ENCODE assay signal across 8 cellular contexts in genomic region chr2:10688921-10689807, GRCh38. TPM values are rescaled to one million over a fixed set of nuclear protein-coding genes. Genes with fewer than 3 reads are reported as not detected.
A peak's percentile ranks its signal among the peaks of the same experiment; 100 is the strongest.
DNase-seq lines count a peak whose midpoint lies in the region; ATAC-seq and TF ChIP-seq lines count a peak whose summit lies in the region.

No MANE protein-coding gene starts in this region.

- H3K4me3 ChIP-seq in AG10803 (ENCODE audit: low read length) (peak overlapping the region; percentile 100), astrocyte of the spinal cord (ENCODE audit: low read depth, low read length) (peak overlapping the region; percentile 85), testis (peak overlapping the region; percentile 90 to 93)

- peaks cover 11% of the 10 kb centered on the region for H3K4me1 ChIP-seq in testis

- ATAC-seq in HG03432 (IDR thresholded peaks at IDR 0.05; ENCODE audit: unreplicated experiment) = peak; percentile 28

- peak; percentile 35 for DNase-seq in AG10803 (ENCODE audit: low read depth)
- DNase-seq in GM19240 (ENCODE audit: insufficient read length, low spot score) = peak; percentile 4
- DNase-seq in astrocyte of the spinal cord (ENCODE audit: low read depth, low spot score) = peak; percentile 4
- peak; percentile 4 for DNase-seq in kidney glomerular epithelial cell (lab: John Stamatoyannopoulos, UW)
- DNase-seq in testis = peak; percentile 22
- no peak for DNase-seq in amniotic stem cell (lab: John Stamatoyannopoulos, UW)
- no peak for DNase-seq in NCI-H1694 treated with DMSO at 0.1 percent for 48 hours (lab: John Stamatoyannopoulos, UW)

- H3K9me3 ChIP-seq in testis = no peaks in the 10 kb centered on the region

- no peak for TF ChIP-seq CTCF in AG10803 (conservative IDR thresholded peaks at IDR 0.05; ENCODE audit: low read length)
- no peak for TF ChIP-seq CTCF in astrocyte of the spinal cord (IDR thresholded peaks at IDR 0.05; ENCODE audit: low read depth, low read length)
- no peak for TF ChIP-seq CTCF in testis (IDR thresholded peaks at IDR 0.05)

- H3K27ac ChIP-seq in testis = peak overlapping the region; percentile 75 to 81

- intact Hi-C loops in testis (cut with DNase I; ENCODE audit: low total_unique reads) = no loop called here

- H3K36me3 ChIP-seq in testis (ENCODE audit: low read depth, missing control alignments) = no peaks in the 10 kb centered on the region

- no peaks in the 10 kb centered on the region for H3K27me3 ChIP-seq in testis

- TF ChIP-seq POLR2A in testis (IDR thresholded peaks at IDR 0.05) = no peak

- in situ Hi-C loops in astrocyte of the spinal cord (cut with HindIII; ENCODE audit: low sequenced_read_pairs) = no loop called here

- 4 to 5% methylated on average over 21 to 27 of the region's 27 CpGs for WGBS in testis, 2 donors

RNA-seq across cellular contexts. Expression of gene NOL10, which starts 0.6 kb away (rescaled TPM):
- total RNA-seq in testis = 10 to 100 TPM; 31.3 to 35.6 TPM
- 20.4 TPM for polyA plus RNA-seq in testis (ENCODE audit: insufficient read depth, low read depth, low replicate concordance)

RNA-seq across cellular contexts. Expression of gene ATP6V1C2, which starts 32.3 kb away (rescaled TPM):
- total RNA-seq in testis = 1 to 10 TPM; 5.9 to 6.2 TPM
- 3.6 TPM for polyA plus RNA-seq in testis (ENCODE audit: insufficient read depth, low read depth, low replicate concordance)

Comparison
In these comparisons a context has a peak if more than half of its experiments do, and no peak if none do; other contexts are left out.
1. DNase-seq: peak in AG10803 (single experiment), GM19240 (single experiment), astrocyte of the spinal cord (single experiment), kidney glomerular epithelial cell (single experiment) and testis (single experiment); none in amniotic stem cell (single experiment) and NCI-H1694 treated with DMSO at 0.1 percent for 48 hours (single experiment).
2. Peak in every context shown above with its lines, with median percentiles within 50 percentile points of each other: H3K4me3 ChIP-seq.